Comparison of ENCODE assay signal across 1 cellular context in genomic region chr5:151080620-151081425, GRCh38.
TF ChIP-seq lines count a peak whose summit lies in the region.

A gene with protein sequence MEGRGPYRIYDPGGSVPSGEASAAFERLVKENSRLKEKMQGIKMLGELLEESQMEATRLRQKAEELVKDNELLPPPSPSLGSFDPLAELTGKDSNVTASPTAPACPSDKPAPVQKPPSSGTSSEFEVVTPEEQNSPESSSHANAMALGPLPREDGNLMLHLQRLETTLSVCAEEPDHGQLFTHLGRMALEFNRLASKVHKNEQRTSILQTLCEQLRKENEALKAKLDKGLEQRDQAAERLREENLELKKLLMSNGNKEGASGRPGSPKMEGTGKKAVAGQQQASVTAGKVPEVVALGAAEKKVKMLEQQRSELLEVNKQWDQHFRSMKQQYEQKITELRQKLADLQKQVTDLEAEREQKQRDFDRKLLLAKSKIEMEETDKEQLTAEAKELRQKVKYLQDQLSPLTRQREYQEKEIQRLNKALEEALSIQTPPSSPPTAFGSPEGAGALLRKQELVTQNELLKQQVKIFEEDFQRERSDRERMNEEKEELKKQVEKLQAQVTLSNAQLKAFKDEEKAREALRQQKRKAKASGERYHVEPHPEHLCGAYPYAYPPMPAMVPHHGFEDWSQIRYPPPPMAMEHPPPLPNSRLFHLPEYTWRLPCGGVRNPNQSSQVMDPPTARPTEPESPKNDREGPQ (minus strand): TSS chr5:151081034. CDS start chr5:151065095, 15,939 bp downstream.

TF ChIP-seq in HepG2, 621 proteins besides CTCF, POLR2A, EP300 and RAD21 (continued from another document and continues in another):
- TF ChIP-seq, protein P1, sequence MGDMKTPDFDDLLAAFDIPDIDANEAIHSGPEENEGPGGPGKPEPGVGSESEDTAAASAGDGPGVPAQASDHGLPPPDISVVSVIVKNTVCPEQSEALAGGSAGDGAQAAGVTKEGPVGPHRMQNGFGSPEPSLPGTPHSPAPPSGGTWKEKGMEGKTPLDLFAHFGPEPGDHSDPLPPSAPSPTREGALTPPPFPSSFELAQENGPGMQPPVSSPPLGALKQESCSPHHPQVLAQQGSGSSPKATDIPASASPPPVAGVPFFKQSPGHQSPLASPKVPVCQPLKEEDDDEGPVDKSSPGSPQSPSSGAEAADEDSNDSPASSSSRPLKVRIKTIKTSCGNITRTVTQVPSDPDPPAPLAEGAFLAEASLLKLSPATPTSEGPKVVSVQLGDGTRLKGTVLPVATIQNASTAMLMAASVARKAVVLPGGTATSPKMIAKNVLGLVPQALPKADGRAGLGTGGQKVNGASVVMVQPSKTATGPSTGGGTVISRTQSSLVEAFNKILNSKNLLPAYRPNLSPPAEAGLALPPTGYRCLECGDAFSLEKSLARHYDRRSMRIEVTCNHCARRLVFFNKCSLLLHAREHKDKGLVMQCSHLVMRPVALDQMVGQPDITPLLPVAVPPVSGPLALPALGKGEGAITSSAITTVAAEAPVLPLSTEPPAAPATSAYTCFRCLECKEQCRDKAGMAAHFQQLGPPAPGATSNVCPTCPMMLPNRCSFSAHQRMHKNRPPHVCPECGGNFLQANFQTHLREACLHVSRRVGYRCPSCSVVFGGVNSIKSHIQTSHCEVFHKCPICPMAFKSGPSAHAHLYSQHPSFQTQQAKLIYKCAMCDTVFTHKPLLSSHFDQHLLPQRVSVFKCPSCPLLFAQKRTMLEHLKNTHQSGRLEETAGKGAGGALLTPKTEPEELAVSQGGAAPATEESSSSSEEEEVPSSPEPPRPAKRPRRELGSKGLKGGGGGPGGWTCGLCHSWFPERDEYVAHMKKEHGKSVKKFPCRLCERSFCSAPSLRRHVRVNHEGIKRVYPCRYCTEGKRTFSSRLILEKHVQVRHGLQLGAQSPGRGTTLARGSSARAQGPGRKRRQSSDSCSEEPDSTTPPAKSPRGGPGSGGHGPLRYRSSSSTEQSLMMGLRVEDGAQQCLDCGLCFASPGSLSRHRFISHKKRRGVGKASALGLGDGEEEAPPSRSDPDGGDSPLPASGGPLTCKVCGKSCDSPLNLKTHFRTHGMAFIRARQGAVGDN (CRISPR knock-in tag; IDR thresholded peaks at IDR 0.05): peak; percentile 93
- TF ChIP-seq SRSF4 (IDR thresholded peaks at IDR 0.05; ENCODE audit: low read depth, low read length, poor library complexity, severe bottlenecking): peak; percentile 37
- no peak for TF ChIP-seq PRPF4 (IDR thresholded peaks at IDR 0.05; ENCODE audit: low read depth, low read length, poor library complexity, severe bottlenecking)
- TF ChIP-seq ZNF879 (CRISPR knock-in tag; IDR thresholded peaks at IDR 0.05): peak; percentile 72; the same call in 1 of the 2 replicates
- TF ChIP-seq, protein P2, sequence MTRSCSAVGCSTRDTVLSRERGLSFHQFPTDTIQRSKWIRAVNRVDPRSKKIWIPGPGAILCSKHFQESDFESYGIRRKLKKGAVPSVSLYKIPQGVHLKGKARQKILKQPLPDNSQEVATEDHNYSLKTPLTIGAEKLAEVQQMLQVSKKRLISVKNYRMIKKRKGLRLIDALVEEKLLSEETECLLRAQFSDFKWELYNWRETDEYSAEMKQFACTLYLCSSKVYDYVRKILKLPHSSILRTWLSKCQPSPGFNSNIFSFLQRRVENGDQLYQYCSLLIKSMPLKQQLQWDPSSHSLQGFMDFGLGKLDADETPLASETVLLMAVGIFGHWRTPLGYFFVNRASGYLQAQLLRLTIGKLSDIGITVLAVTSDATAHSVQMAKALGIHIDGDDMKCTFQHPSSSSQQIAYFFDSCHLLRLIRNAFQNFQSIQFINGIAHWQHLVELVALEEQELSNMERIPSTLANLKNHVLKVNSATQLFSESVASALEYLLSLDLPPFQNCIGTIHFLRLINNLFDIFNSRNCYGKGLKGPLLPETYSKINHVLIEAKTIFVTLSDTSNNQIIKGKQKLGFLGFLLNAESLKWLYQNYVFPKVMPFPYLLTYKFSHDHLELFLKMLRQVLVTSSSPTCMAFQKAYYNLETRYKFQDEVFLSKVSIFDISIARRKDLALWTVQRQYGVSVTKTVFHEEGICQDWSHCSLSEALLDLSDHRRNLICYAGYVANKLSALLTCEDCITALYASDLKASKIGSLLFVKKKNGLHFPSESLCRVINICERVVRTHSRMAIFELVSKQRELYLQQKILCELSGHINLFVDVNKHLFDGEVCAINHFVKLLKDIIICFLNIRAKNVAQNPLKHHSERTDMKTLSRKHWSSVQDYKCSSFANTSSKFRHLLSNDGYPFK (CRISPR knock-in tag; IDR thresholded peaks at IDR 0.05; ENCODE audit: borderline replicate concordance): peak; percentile 63; the same call in 1 of the 2 replicates
- no peak; the same call in 1 of the 2 replicates for TF ChIP-seq ZNF234 (CRISPR knock-in tag; conservative IDR thresholded peaks at IDR 0.05)
- peak; percentile 50; the same call in 1 of the 2 replicates for TF ChIP-seq ZNF143 (CRISPR knock-in tag; IDR thresholded peaks at IDR 0.05)
- TF ChIP-seq ZC3H4 (CRISPR knock-in tag; IDR thresholded peaks at IDR 0.05; ENCODE audit: borderline replicate concordance): no peak
- TF ChIP-seq GLI4 (CRISPR knock-in tag; IDR thresholded peaks at IDR 0.05; ENCODE audit: borderline replicate concordance): peak; percentile 94
- TF ChIP-seq ZZZ3 (CRISPR knock-in tag; IDR thresholded peaks at IDR 0.05; ENCODE audit: borderline replicate concordance): peak; percentile 77; the same call in 1 of the 2 replicates
- no peak for TF ChIP-seq CSRNP2 (CRISPR knock-in tag; conservative IDR thresholded peaks at IDR 0.05; ENCODE audit: low read depth)
- TF ChIP-seq SATB2 (CRISPR knock-in tag; IDR thresholded peaks at IDR 0.05): 0 out of 2 replicates have a peak, but pooled peaks have one; percentile 33
- TF ChIP-seq ZBTB2 (CRISPR knock-in tag; IDR thresholded peaks at IDR 0.05; ENCODE audit: low read depth): no peak; the same call in 1 of the 2 replicates
- no peak for TF ChIP-seq CHD4 (IDR thresholded peaks at IDR 0.05; ENCODE audit: borderline replicate concordance, low read length)
- TF ChIP-seq MXD1 (CRISPR knock-in tag; IDR thresholded peaks at IDR 0.05): peak; percentile 90
- TF ChIP-seq ZNF598 (CRISPR knock-in tag; IDR thresholded peaks at IDR 0.05; ENCODE audit: borderline replicate concordance): peak; percentile 60; the same call in 1 of the 2 replicates
- TF ChIP-seq NR2F6 (IDR thresholded peaks at IDR 0.05): no peak
- TF ChIP-seq NR2F6 (CRISPR knock-in tag; IDR thresholded peaks at IDR 0.05): no peak; the same call in 1 of the 2 replicates
- peak; percentile 97 for TF ChIP-seq SP2 (CRISPR knock-in tag; IDR thresholded peaks at IDR 0.05)
- TF ChIP-seq MXI1 (IDR thresholded peaks at IDR 0.05; ENCODE audit: borderline replicate concordance, low read depth, low read length): peak; percentile 73; the same call in 1 of the 3 replicates
- peak; percentile 55 for TF ChIP-seq SRY (CRISPR knock-in tag; IDR thresholded peaks at IDR 0.05)
- TF ChIP-seq, protein P3, sequence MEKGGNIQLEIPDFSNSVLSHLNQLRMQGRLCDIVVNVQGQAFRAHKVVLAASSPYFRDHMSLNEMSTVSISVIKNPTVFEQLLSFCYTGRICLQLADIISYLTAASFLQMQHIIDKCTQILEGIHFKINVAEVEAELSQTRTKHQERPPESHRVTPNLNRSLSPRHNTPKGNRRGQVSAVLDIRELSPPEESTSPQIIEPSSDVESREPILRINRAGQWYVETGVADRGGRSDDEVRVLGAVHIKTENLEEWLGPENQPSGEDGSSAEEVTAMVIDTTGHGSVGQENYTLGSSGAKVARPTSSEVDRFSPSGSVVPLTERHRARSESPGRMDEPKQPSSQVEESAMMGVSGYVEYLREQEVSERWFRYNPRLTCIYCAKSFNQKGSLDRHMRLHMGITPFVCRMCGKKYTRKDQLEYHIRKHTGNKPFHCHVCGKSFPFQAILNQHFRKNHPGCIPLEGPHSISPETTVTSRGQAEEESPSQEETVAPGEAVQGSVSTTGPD (CRISPR knock-in tag; IDR thresholded peaks at IDR 0.05): no peak
- peak; percentile 53; the same call in 1 of the 2 replicates for TF ChIP-seq ZNF747 (CRISPR knock-in tag; IDR thresholded peaks at IDR 0.05; ENCODE audit: borderline replicate concordance)
- peak; percentile 47; the same call in 1 of the 2 replicates for TF ChIP-seq REL (CRISPR knock-in tag; conservative IDR thresholded peaks at IDR 0.05)
- no peak for TF ChIP-seq NONO (IDR thresholded peaks at IDR 0.05)
- TF ChIP-seq NONO (CRISPR knock-in tag; conservative IDR thresholded peaks at IDR 0.05): peak; percentile 84
- peak; percentile 18; the same call in 1 of the 2 replicates for TF ChIP-seq ZNF33B (CRISPR knock-in tag; IDR thresholded peaks at IDR 0.05)
- TF ChIP-seq ZSCAN31 (CRISPR knock-in tag; IDR thresholded peaks at IDR 0.05; ENCODE audit: low read depth): no peak; the same call in 1 of the 2 replicates
- TF ChIP-seq ZNF256 (CRISPR knock-in tag; conservative IDR thresholded peaks at IDR 0.05): peak; percentile 80; the same call in 1 of the 2 replicates
- peak; percentile 94 for TF ChIP-seq ZNF547 (CRISPR knock-in tag; IDR thresholded peaks at IDR 0.05)
- peak; percentile 96 for TF ChIP-seq CCDC6 (CRISPR knock-in tag; IDR thresholded peaks at IDR 0.05)
- TF ChIP-seq, protein P4, sequence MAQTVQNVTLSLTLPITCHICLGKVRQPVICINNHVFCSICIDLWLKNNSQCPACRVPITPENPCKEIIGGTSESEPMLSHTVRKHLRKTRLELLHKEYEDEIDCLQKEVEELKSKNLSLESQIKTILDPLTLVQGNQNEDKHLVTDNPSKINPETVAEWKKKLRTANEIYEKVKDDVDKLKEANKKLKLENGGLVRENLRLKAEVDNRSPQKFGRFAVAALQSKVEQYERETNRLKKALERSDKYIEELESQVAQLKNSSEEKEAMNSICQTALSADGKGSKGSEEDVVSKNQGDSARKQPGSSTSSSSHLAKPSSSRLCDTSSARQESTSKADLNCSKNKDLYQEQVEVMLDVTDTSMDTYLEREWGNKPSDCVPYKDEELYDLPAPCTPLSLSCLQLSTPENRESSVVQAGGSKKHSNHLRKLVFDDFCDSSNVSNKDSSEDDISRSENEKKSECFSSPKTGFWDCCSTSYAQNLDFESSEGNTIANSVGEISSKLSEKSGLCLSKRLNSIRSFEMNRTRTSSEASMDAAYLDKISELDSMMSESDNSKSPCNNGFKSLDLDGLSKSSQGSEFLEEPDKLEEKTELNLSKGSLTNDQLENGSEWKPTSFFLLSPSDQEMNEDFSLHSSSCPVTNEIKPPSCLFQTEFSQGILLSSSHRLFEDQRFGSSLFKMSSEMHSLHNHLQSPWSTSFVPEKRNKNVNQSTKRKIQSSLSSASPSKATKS (CRISPR knock-in tag; IDR thresholded peaks at IDR 0.05): no peak
- no peak for TF ChIP-seq ZNF780A (CRISPR knock-in tag; IDR thresholded peaks at IDR 0.05)
- TF ChIP-seq ETS1 (CRISPR knock-in tag; IDR thresholded peaks at IDR 0.05): peak; percentile 53; the same call in 1 of the 2 replicates
- TF ChIP-seq, protein P5, sequence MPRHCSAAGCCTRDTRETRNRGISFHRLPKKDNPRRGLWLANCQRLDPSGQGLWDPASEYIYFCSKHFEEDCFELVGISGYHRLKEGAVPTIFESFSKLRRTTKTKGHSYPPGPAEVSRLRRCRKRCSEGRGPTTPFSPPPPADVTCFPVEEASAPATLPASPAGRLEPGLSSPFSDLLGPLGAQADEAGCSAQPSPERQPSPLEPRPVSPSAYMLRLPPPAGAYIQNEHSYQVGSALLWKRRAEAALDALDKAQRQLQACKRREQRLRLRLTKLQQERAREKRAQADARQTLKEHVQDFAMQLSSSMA (CRISPR knock-in tag; IDR thresholded peaks at IDR 0.05): no peak
- TF ChIP-seq IRX3 (CRISPR knock-in tag; IDR thresholded peaks at IDR 0.05; ENCODE audit: borderline replicate concordance, low read depth): no peak
